In genomic region chr12:81365284-81365683, GRCh38 we compare ENCODE assay signal across 19 cellular contexts.
"Had no signal": no experiment of that assay in that cellular context is flagged by ENCODE, and none has a peak within 500 bp of the region (broad histone marks: within the 10 kb centered on the region; RNA-seq: fewer than 3 reads in every experiment).

No MANE protein-coding gene starts in this region.

- H3K27me3 ChIP-seq: SJSA1 had no signal

- H3K36me3 ChIP-seq: SJSA1 had no signal

- H3K27ac ChIP-seq: HL-60, KMS-11, SJSA1, SK-N-MC had no signal

- H3K4me3 ChIP-seq: K562, SJSA1, SK-N-MC had no signal

- H3K9me3 ChIP-seq: SJSA1 had no signal

- DNase-seq: Kasumi-1, MM.1S, NCI-H1092 treated with DMSO at 0.1 percent for 48 hours, NCI-H1436, NCI-H187, NCI-H2029, NCI-H2081 treated with DMSO at 0.1 percent for 48 hours, NCI-H2171, NCI-H345, NCI-H510A treated with DMSO at 0.1 percent for 48 hours, NCI-H526, Right ventricle myocardium superior, RPMI8226, SIG-M5 had no signal

- H3K4me1 ChIP-seq: SJSA1 had no signal
